Comparison of ENCODE assay signal across 1 cellular context in the genomic region with DNA sequence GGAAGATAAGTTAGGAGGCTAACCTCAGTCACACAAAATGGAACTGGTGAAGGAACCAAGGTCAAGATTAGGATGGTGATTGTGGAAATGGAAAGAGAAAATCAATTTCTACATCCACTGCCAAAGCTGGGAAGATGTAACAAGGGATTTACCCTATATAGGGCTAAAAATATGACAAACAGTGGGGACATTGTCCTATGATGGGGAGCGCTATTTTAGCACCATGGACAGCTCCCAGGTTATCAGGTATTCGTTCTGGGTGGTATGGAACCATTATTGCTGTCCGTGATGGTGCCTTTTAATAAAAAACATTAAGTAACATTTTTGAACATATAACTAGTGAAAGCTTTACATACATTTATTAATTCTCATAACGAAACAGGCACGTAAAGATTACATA.
TF ChIP-seq lines count a peak whose summit lies in the region.

No MANE protein-coding gene starts in this region.

TF ChIP-seq in GM12878, 131 proteins besides CTCF, POLR2A, EP300 and RAD21:
- TF ChIP-seq MTA3 (IDR thresholded peaks at IDR 0.05; ENCODE audit: borderline replicate concordance, low read length) (no peak), ZBED1 (IDR thresholded peaks at IDR 0.05; ENCODE audit: borderline replicate concordance) (no peak), REST (IDR thresholded peaks at IDR 0.05; ENCODE audit: low read depth, low read length) (peak; percentile 93), ASH2L (IDR thresholded peaks at IDR 0.05; ENCODE audit: borderline replicate concordance, low read depth) (no peak), SREBF1 (IDR thresholded peaks at IDR 0.05; ENCODE audit: low read length) (no peak)
TF ChIP-seq in GM12878: peak in this region for 1.
